Comparison of ENCODE assay signal across 22 cellular contexts in the genomic region with DNA sequence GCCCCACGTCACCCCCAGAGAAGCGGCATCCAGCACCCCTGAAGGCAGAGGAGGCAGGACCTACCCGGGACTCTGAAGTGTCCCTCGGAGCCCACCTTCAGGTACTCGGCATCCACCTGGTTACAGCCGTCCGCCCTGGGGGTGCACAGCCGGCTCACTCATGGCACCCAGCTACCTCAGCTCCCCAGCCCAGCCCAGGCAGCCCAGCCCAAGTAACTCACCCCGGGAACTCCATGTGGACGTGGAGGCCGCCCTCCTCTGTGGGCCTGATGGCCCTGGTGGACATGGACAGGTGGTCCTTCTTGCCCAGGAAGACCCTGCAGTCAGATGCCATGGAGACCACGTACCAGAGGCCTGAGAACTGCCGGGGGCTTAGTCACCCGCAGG. TPM values are rescaled to one million over a fixed set of nuclear protein-coding genes. Genes with fewer than 3 reads are reported as not detected.
DNase-seq lines count a peak whose midpoint lies in the region; ATAC-seq, FAIRE-seq and TF ChIP-seq lines count a peak whose summit lies in the region.
"Had no signal": no experiment of that assay in that cellular context is flagged by ENCODE, and none has a peak within 500 bp of the region (broad histone marks: within the 10 kb centered on the region; RNA-seq: fewer than 3 reads in every experiment).

No MANE protein-coding gene starts in this region.

- H2BK15ac ChIP-seq in H1 (ENCODE audit: low read length): peak overlapping the region; percentile 18; the same call in 1 of the 2 replicates

- no peak overlapping the region for H4K5ac ChIP-seq in H1 (ENCODE audit: insufficient read length, low read depth, low read length)

- no peak for TF ChIP-seq POLR2A in H1 (IDR thresholded peaks at IDR 0.05; ENCODE audit: control extremely low read depth in 1 of 2, low read depth in 2 of 2, low read length in 2 of 2)

- no peak for TF ChIP-seq EP300 in H1 (IDR thresholded peaks at IDR 0.05; ENCODE audit: borderline replicate concordance in 1 of 2, low read depth in 2 of 2, low read length in 2 of 2)

- H3K27me3 ChIP-seq in GM23338 (ENCODE audit: insufficient read depth) (no peaks in the 10 kb centered on the region), H1 (replicated peaks in 1 of 4; ENCODE audit: control insufficient read depth in 3 of 4, extremely low read depth in 1 of 4, insufficient read depth in 3 of 4, low read length in 3 of 4) (no peaks in the 10 kb centered on the region; a peak in 2 of 7 replicates), osteoblast (ENCODE audit: insufficient read depth, low read length) (peaks cover 4% of the 10 kb centered on the region)

- H3K36me3 ChIP-seq in GM23338 (ENCODE audit: insufficient read depth) (no peaks in the 10 kb centered on the region), H1 (ENCODE audit: control insufficient read depth in 2 of 4, insufficient read depth in 4 of 4, low read length in 3 of 4) (no peaks in the 10 kb centered on the region), osteoblast (ENCODE audit: insufficient read depth, low read length) (no peaks in the 10 kb centered on the region)
- H3K36me3 ChIP-seq: SJCRH30, tibial artery had no signal

- TF ChIP-seq RAD21 in H1 (IDR thresholded peaks at IDR 0.05 in 1 of 2, conservative IDR thresholded peaks at IDR 0.05 in 1 of 2; ENCODE audit: low read depth in 2 of 2, low read length in 2 of 2): no peak

- H4K20me1 ChIP-seq in GM23338 (replicated peaks; ENCODE audit: insufficient read depth) (no peaks in the 10 kb centered on the region), H1 (replicated peaks in 1 of 2; ENCODE audit: control insufficient read depth in 1 of 2, insufficient read depth in 2 of 2, low read length in 2 of 2) (no peaks in the 10 kb centered on the region), osteoblast (ENCODE audit: insufficient read depth, low read length) (no peaks in the 10 kb centered on the region)

- H3K79me2 ChIP-seq in GM23338 (replicated peaks; ENCODE audit: insufficient read depth): no peaks in the 10 kb centered on the region
- H3K79me2 ChIP-seq in H1 (ENCODE audit: control insufficient read depth in 1 of 2, insufficient read depth in 2 of 2, low read length in 2 of 2): no peaks in the 10 kb centered on the region
- no peaks in the 10 kb centered on the region for H3K79me2 ChIP-seq in osteoblast (ENCODE audit: insufficient read depth, low read length)

- peak overlapping the region; percentile 80; the same call in 1 of the 2 replicates for H2BK12ac ChIP-seq in H1 (ENCODE audit: low read depth, low read length)

- H3K4me1 ChIP-seq in GM23338 (ENCODE audit: insufficient read depth) (no peaks in the 10 kb centered on the region), H1 (replicated peaks in 1 of 4; ENCODE audit: control insufficient read depth in 3 of 4, insufficient read depth in 4 of 4, low read length in 3 of 4) (peaks cover 0 to 13% (median 6%) of the 10 kb centered on the region in 4 experiments; a peak in 4 of 7 replicates), osteoblast (ENCODE audit: insufficient read depth, low read length) (no peaks in the 10 kb centered on the region)
- H3K4me1 ChIP-seq: SJCRH30 had no signal

- no peak overlapping the region for H3K56ac ChIP-seq in H1 (replicated peaks; ENCODE audit: insufficient read length, low read depth, low read length)

- no peak overlapping the region; the same call in 1 of the 2 replicates for H2BK5ac ChIP-seq in H1 (ENCODE audit: low read depth, low read length)

- ATAC-seq in GM23338: no peak
- ATAC-seq: stimulated activated naive CD8-positive, alpha-beta T cell treated with anti-CD3 and anti-CD28 coated beads, Interleukin-15, Interleukin-2, amounts not matched to agents 100 U/mL and 50 U/mL, for 24 hours had no signal

- no peak overlapping the region for H2BK120ac ChIP-seq in H1 (replicated peaks; ENCODE audit: low read depth, low read length)

- no peak overlapping the region for H3K4me3 Mint-ChIP-seq in GM23338
- H3K4me3 Mint-ChIP-seq: immature natural killer cell; T-helper 1 cell treated with Interleukin-12 subunit alpha and Interleukin-12 subunit beta and Interleukin-4 antibody, amounts not matched to agents 30 μg/mL and 1 μg/mL, for 36 hours had no signal

- no peaks in the 10 kb centered on the region; the same call in 1 of the 2 replicates for H3K23me2 ChIP-seq in H1 (ENCODE audit: low read depth, low read length)

- CTCF ChIA-PET in H1 (lab: Charles Lee; ENCODE audit: partially characterized antibody): interaction anchor here (1.4 to 8.5 kb wide), 3 partner anchors 13 to 23 kb away, joined by 4 to 88 read pairs (median 8); no protein-coding TSS in a partner anchor

- H2AK5ac ChIP-seq in H1 (ENCODE audit: low read depth, low read length): no peak overlapping the region

- no peak overlapping the region for H3K27ac Mint-ChIP-seq in GM23338
- H3K27ac Mint-ChIP-seq: immature natural killer cell; T-helper 1 cell treated with Interleukin-12 subunit alpha and Interleukin-12 subunit beta and Interleukin-4 antibody, amounts not matched to agents 30 μg/mL and 1 μg/mL, for 36 hours had no signal

- no peak overlapping the region; the same call in 1 of the 2 replicates for H4K8ac ChIP-seq in H1 (ENCODE audit: extremely low read depth, insufficient read depth, low read length)

- H3K9ac ChIP-seq in H1 (replicated peaks in 1 of 4; ENCODE audit: extremely low read depth in 1 of 4, low read depth in 3 of 4, low read length in 3 of 4): no peak overlapping the region

- H3K27me3 Mint-ChIP-seq in GM23338 (ENCODE audit: insufficient read depth, low read depth, poor library complexity): peaks cover 8% of the 10 kb centered on the region

- no peak overlapping the region for H3K27ac ChIP-seq in GM23338 (ENCODE audit: low read depth)
- H3K27ac ChIP-seq in H1 (ENCODE audit: low read depth, low read length): no peak overlapping the region
- no peak overlapping the region for H3K27ac ChIP-seq in osteoblast (ENCODE audit: low read depth, low read length)
- H3K27ac ChIP-seq: PC-9, SJCRH30, tibial artery had no signal

- H3K18ac ChIP-seq in H1 (ENCODE audit: extremely low read depth, low read length): no peak overlapping the region; the same call in 1 of the 2 replicates

- no peaks in the 10 kb centered on the region for H3K9me3 ChIP-seq in H1 (ENCODE audit: insufficient read depth in 2 of 2, low read depth in 1 of 2, low read length in 1 of 2)
- H3K9me3 ChIP-seq in osteoblast (ENCODE audit: low read depth, low read length): no peaks in the 10 kb centered on the region
- H3K9me3 ChIP-seq: SJCRH30, tibial artery had no signal

- H3K4me3 ChIP-seq in GM23338: peak overlapping the region; percentile 51
- peak overlapping the region in 1 of 4 experiments; percentile 44; a peak in 2 of 8 replicates for H3K4me3 ChIP-seq in H1 (ENCODE audit: extremely low read depth in 1 of 4, insufficient read depth in 2 of 4, low read depth in 3 of 4, low read length in 4 of 4)
- no peak overlapping the region for H3K4me3 ChIP-seq in osteoblast (ENCODE audit: insufficient read depth, low read length)
- H3K4me3 ChIP-seq: PC-9, SJCRH30, tibial artery had no signal

- H3K4me1 Mint-ChIP-seq in GM23338: peaks cover 13% of the 10 kb centered on the region
- H3K4me1 Mint-ChIP-seq: immature natural killer cell had no signal

- POLR2A ChIA-PET in H1 (lab: Charles Lee; ENCODE audit: partially characterized antibody): no interaction called here

- no peaks in the 10 kb centered on the region for H3K79me1 ChIP-seq in H1 (ENCODE audit: low read depth, low read length)

- FAIRE-seq in H1 (lab: Jason Lieb, UNC): no peak
- FAIRE-seq: bronchial epithelial cell, endometrium, small intestine had no signal

- no peak overlapping the region for H3K4ac ChIP-seq in H1 (replicated peaks; ENCODE audit: insufficient read length, low read depth, low read length)

- no peak overlapping the region for H4K91ac ChIP-seq in H1 (replicated peaks; ENCODE audit: insufficient read length, low read length)

- no peak for DNase-seq in GM23338 (ENCODE audit: low spot score)
- DNase-seq in H1 (ENCODE audit: low read depth in 1 of 2, low spot score in 2 of 2): peak in 1 of 2 experiments; percentile 49
- peak; percentile 76 for DNase-seq in osteoblast (ENCODE audit: insufficient read length, low spot score, missing footprints)
- no peak for DNase-seq in germinal center (ENCODE audit: low spot score)
- DNase-seq in SW480 (ENCODE audit: low spot score): no peak
- DNase-seq: activated gamma-delta T cell treated with Interleukin-2 at 50 U/mL for 16 hours, DMS79, Kasumi-1, NCI-H187 treated with DMSO at 0.1 percent for 48 hours had no signal

- TF ChIP-seq CTCF in GM23338 (conservative IDR thresholded peaks at IDR 0.05; ENCODE audit: low read depth in 2 of 2) (no peak), H1 (IDR thresholded peaks at IDR 0.05; ENCODE audit: control extremely low read depth in 1 of 3, insufficient read depth in 1 of 3, low read depth in 1 of 3, low read length in 3 of 3) (no peak), osteoblast (IDR thresholded peaks at IDR 0.05; ENCODE audit: extremely low read depth, low read depth, low read length) (no peak)

- H2AFZ ChIP-seq in GM23338 (peak overlapping the region; percentile 80; the same call in 1 of the 2 replicates), H1 (ENCODE audit: low read length) (no peak overlapping the region), osteoblast (ENCODE audit: low read length) (no peak overlapping the region)
- H2AFZ ChIP-seq: PC-9 had no signal

- H3K9me2 ChIP-seq in GM23338 (ENCODE audit: insufficient read depth): no peaks in the 10 kb centered on the region

- peaks cover 13% of the 10 kb centered on the region for H3K9me3 Mint-ChIP-seq in GM23338
- H3K9me3 Mint-ChIP-seq: immature natural killer cell; T-helper 1 cell treated with Interleukin-12 subunit alpha and Interleukin-12 subunit beta and Interleukin-4 antibody, amounts not matched to agents 30 μg/mL and 1 μg/mL, for 36 hours had no signal

- H3F3A ChIP-seq in GM23338 (replicated peaks; ENCODE audit: low read depth): 0 out of 2 replicates have a peak, but pooled peaks cover 5% of the 10 kb centered on the region

- H2BK20ac ChIP-seq in H1 (ENCODE audit: low read length): no peak overlapping the region

- peaks cover 3% of the 10 kb centered on the region; the same call in 2 of the 3 replicates for H3K36me3 Mint-ChIP-seq in GM23338 (ENCODE audit: low read depth)
- H3K36me3 Mint-ChIP-seq: immature natural killer cell had no signal

- no peak overlapping the region for H3K14ac ChIP-seq in H1 (ENCODE audit: insufficient read length)

- peak overlapping the region; percentile 76; the same call in 1 of the 2 replicates for H3K4me2 ChIP-seq in GM23338
- H3K4me2 ChIP-seq in H1 (ENCODE audit: insufficient read depth in 1 of 2, low read depth in 2 of 2, low read length in 2 of 2): peak overlapping the region; percentile 65 to 69
- no peak overlapping the region for H3K4me2 ChIP-seq in osteoblast (ENCODE audit: insufficient read depth, low read length)

- WGBS in H1 (ENCODE audit: extremely low coverage in 1 of 2, insufficient coverage in 1 of 2, insufficient read length in 1 of 2, insufficient replicate concordance in 2 of 2, low coverage in 1 of 2, low lambda C conversion rate in 2 of 2, missing lambda C conversion rate in 1 of 2), 2 experiments: 87% methylated on average over 12 of the region's 14 CpGs; no CpG with 5 or more reads in 1 of the 2 experiments

- H3K23ac ChIP-seq in H1 (ENCODE audit: insufficient read length): no peak overlapping the region

RNA-seq across cellular contexts. Expression of a gene that starts 0.7 kb away (rescaled TPM):
- 0.54 and 0.90 TPM in 2 replicates for total RNA-seq in GM23338 (2014; rRNA removed; shearing (Covaris generic))
- polyA plus RNA-seq in GM23338 (2016; fragmentation: Nextera tagmentation; extraction: Ambion mirVana): 0.76 and 1.2 TPM in 2 replicates
- total RNA-seq in H1 (2021; fragmentation: NEBNext Ultra II Directional; extraction: Animal tissue kit (Norgen Biotek cat#: 25700)): 0.47 and 0.61 TPM in 2 replicates
- polyA plus RNA-seq in H1 (2011; rRNA removed): 0.08 and 0.25 TPM in 2 replicates
- 0.16 TPM for polyA plus RNA-seq in H1 (2011; cell fraction: cytosol; rRNA removed)
- polyA plus RNA-seq in H1 (2011; cell fraction: nucleus; rRNA removed): 0.39 TPM
- 0.28 to 0.73 TPM (median 0.38 TPM) in 4 replicates for polyA plus RNA-seq in H1 (2012, experiment 1 of 2)
- 0.80 TPM for polyA plus RNA-seq in H1 (2012, experiment 2 of 2)
- 0.18 TPM for polyA plus RNA-seq in H1 (2013, experiment 1 of 2)
- polyA plus RNA-seq in H1 (2013, experiment 2 of 2): 0.22 TPM
- not detected in 2 replicates for polyA minus RNA-seq in H1 (2011; rRNA and poly(A)+ RNA removed)
- polyA minus RNA-seq in H1 (2011; cell fraction: cytosol; rRNA and poly(A)+ RNA removed): not detected
- polyA minus RNA-seq in H1 (2011; cell fraction: nucleus; rRNA and poly(A)+ RNA removed): 0.30 TPM
- total RNA-seq in osteoblast: not detected in 2 replicates
- total RNA-seq: bronchial epithelial cell, H7, HT-29, lower leg skin, PC-9, pulmonary artery endothelial cell, SJCRH30 had no signal
- polyA plus RNA-seq: immature natural killer cell had no signal

RNA-seq across cellular contexts. Expression of a gene that starts 5.6 kb away (rescaled TPM):
- total RNA-seq in GM23338 (2014; rRNA removed; shearing (Covaris generic)): not detected in 2 replicates
- not detected in 2 replicates for polyA plus RNA-seq in GM23338 (2016; fragmentation: Nextera tagmentation; extraction: Ambion mirVana)
- total RNA-seq in H1 (2021; fragmentation: NEBNext Ultra II Directional; extraction: Animal tissue kit (Norgen Biotek cat#: 25700)): not detected in 2 replicates
- polyA plus RNA-seq in H1 (2011; rRNA removed): 0.14 TPM in 1 of 2 replicates, not detected in the other
- 0.05 TPM for polyA plus RNA-seq in H1 (2011; cell fraction: cytosol; rRNA removed)
- 0.31 TPM for polyA plus RNA-seq in H1 (2011; cell fraction: nucleus; rRNA removed)
- polyA plus RNA-seq in H1 (2012, experiment 1 of 2): 0.07 TPM in 1 of 4 replicates, not detected in the others
- not detected for polyA plus RNA-seq in H1 (2012, experiment 2 of 2)
- polyA plus RNA-seq in H1 (2013, experiment 1 of 2): not detected
- 0.02 TPM for polyA plus RNA-seq in H1 (2013, experiment 2 of 2)
- polyA minus RNA-seq in H1 (2011; rRNA and poly(A)+ RNA removed): not detected in 2 replicates
- not detected for polyA minus RNA-seq in H1 (2011; cell fraction: cytosol; rRNA and poly(A)+ RNA removed)
- not detected for polyA minus RNA-seq in H1 (2011; cell fraction: nucleus; rRNA and poly(A)+ RNA removed)
- not detected in 2 replicates for total RNA-seq in osteoblast
- total RNA-seq: bronchial epithelial cell, H7, HT-29, lower leg skin, PC-9, pulmonary artery endothelial cell, SJCRH30 had no signal
- polyA plus RNA-seq: small intestine had no signal

RNA-seq across cellular contexts. Expression of a gene that starts 15.3 kb away (rescaled TPM):
- not detected in 2 replicates for total RNA-seq in GM23338 (2014; rRNA removed; shearing (Covaris generic))
- polyA plus RNA-seq in GM23338 (2016; fragmentation: Nextera tagmentation; extraction: Ambion mirVana): not detected in 2 replicates
- not detected in 2 replicates for total RNA-seq in H1 (2021; fragmentation: NEBNext Ultra II Directional; extraction: Animal tissue kit (Norgen Biotek cat#: 25700))
- not detected in 2 replicates for polyA plus RNA-seq in H1 (2011; rRNA removed)
- not detected for polyA plus RNA-seq in H1 (2011; cell fraction: cytosol; rRNA removed)
- not detected for polyA plus RNA-seq in H1 (2011; cell fraction: nucleus; rRNA removed)
- not detected in 4 replicates for polyA plus RNA-seq in H1 (2012, experiment 1 of 2)
- polyA plus RNA-seq in H1 (2012, experiment 2 of 2): not detected
- not detected for polyA plus RNA-seq in H1 (2013, experiment 1 of 2)
- polyA plus RNA-seq in H1 (2013, experiment 2 of 2): not detected
- polyA minus RNA-seq in H1 (2011; rRNA and poly(A)+ RNA removed): not detected in 2 replicates
- not detected for polyA minus RNA-seq in H1 (2011; cell fraction: cytosol; rRNA and poly(A)+ RNA removed)
- polyA minus RNA-seq in H1 (2011; cell fraction: nucleus; rRNA and poly(A)+ RNA removed): not detected
- not detected in 2 replicates for total RNA-seq in osteoblast
- total RNA-seq: bronchial epithelial cell, H7, HT-29, PC-9, pulmonary artery endothelial cell, SJCRH30 had no signal
- polyA plus RNA-seq: immature natural killer cell had no signal

RNA-seq across cellular contexts. Expression of a gene that starts 20.9 kb away (rescaled TPM):
- total RNA-seq in GM23338 (2014; rRNA removed; shearing (Covaris generic)): 0.45 and 9.8 TPM in 2 replicates
- 0.43 and 0.74 TPM in 2 replicates for polyA plus RNA-seq in GM23338 (2016; fragmentation: Nextera tagmentation; extraction: Ambion mirVana)
- total RNA-seq in H1 (2021; fragmentation: NEBNext Ultra II Directional; extraction: Animal tissue kit (Norgen Biotek cat#: 25700)): 2.8 and 4.8 TPM in 2 replicates
- polyA plus RNA-seq in H1 (2011; rRNA removed): 2.6 and 3.5 TPM in 2 replicates
- polyA plus RNA-seq in H1 (2011; cell fraction: cytosol; rRNA removed): 3.5 TPM
- 3.0 TPM for polyA plus RNA-seq in H1 (2011; cell fraction: nucleus; rRNA removed)
- polyA plus RNA-seq in H1 (2012, experiment 1 of 2): 1.1 to 2.7 TPM (median 2.4 TPM) in 4 replicates
- 2.3 TPM for polyA plus RNA-seq in H1 (2012, experiment 2 of 2)
- polyA plus RNA-seq in H1 (2013, experiment 1 of 2): 2.1 TPM
- polyA plus RNA-seq in H1 (2013, experiment 2 of 2): 2.0 TPM
- 0.98 and 1.5 TPM in 2 replicates for polyA minus RNA-seq in H1 (2011; rRNA and poly(A)+ RNA removed)
- 2.1 TPM for polyA minus RNA-seq in H1 (2011; cell fraction: cytosol; rRNA and poly(A)+ RNA removed)
- polyA minus RNA-seq in H1 (2011; cell fraction: nucleus; rRNA and poly(A)+ RNA removed): 0.60 TPM
- total RNA-seq in osteoblast: not detected in 2 replicates
- total RNA-seq: bronchial epithelial cell, HT-29, SJCRH30 had no signal
- polyA plus RNA-seq: immature natural killer cell had no signal

RNA-seq across cellular contexts. Expression of a gene that starts 27.5 kb away (rescaled TPM):
- 57.0 and 71.4 TPM in 2 replicates for total RNA-seq in GM23338 (2014; rRNA removed; shearing (Covaris generic))
- 90.0 and 90.5 TPM in 2 replicates for polyA plus RNA-seq in GM23338 (2016; fragmentation: Nextera tagmentation; extraction: Ambion mirVana)
- total RNA-seq in H1 (2021; fragmentation: NEBNext Ultra II Directional; extraction: Animal tissue kit (Norgen Biotek cat#: 25700)): 50.6 and 51.1 TPM in 2 replicates
- 137 and 140 TPM in 2 replicates for polyA plus RNA-seq in H1 (2011; rRNA removed)
- polyA plus RNA-seq in H1 (2011; cell fraction: cytosol; rRNA removed): 121 TPM
- polyA plus RNA-seq in H1 (2011; cell fraction: nucleus; rRNA removed): 84.2 TPM
- polyA plus RNA-seq in H1 (2012, experiment 1 of 2): 43.0 to 79.6 TPM (median 72.6 TPM) in 4 replicates
- polyA plus RNA-seq in H1 (2012, experiment 2 of 2): 108 TPM
- polyA plus RNA-seq in H1 (2013, experiment 1 of 2): 44.8 TPM
- 44.7 TPM for polyA plus RNA-seq in H1 (2013, experiment 2 of 2)
- polyA minus RNA-seq in H1 (2011; rRNA and poly(A)+ RNA removed): 15.6 and 18.5 TPM in 2 replicates
- polyA minus RNA-seq in H1 (2011; cell fraction: cytosol; rRNA and poly(A)+ RNA removed): 17.9 TPM
- polyA minus RNA-seq in H1 (2011; cell fraction: nucleus; rRNA and poly(A)+ RNA removed): 27.5 TPM
- 31.8 and 39.8 TPM in 2 replicates for total RNA-seq in osteoblast
